In the genomic region with DNA sequence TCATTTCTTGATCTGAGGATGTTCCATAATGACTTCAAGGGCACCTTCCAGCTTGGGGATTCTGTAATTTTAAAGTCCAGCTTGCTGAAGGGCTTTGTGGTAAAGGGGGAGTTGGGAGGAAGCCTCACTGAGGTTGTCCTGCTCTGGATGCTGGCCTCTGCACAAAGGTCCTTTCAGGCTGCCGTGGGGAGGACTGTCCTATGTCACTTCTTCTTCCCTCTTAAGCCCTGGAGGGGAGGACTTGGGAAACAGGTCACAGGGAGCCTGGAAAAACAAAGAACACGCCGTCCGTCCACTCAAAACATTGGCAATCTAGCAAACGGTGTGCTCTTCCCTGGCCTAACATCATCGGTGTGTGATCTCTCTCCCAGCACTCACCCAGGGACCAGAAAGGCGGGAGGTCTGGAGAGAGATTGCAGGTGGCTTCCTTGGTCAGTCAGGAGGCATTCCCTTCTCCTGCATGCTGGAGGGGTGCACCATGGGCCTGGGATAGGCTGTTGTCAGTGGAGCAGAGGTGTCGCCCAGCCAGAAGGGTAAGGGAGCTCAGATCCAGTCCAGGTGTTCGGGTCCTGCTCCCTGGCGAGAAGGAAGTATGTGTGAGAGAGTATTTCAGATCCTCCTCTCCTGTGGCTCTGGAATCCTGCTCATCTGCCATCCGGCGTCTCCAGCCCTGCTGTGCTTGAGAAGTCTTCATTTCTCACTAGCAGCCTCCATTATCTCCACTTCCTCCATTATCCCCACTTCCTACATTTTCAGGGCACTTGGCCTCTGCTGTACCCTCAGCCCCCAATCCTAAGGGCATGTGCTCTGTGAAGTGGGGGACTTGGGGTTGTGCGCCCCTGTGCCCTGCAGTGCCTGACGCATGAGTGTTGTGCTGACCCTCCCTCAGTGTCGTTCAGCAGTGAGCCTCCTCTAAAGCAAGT, we compare ENCODE assay signal across 1 cellular context.
TF ChIP-seq lines count a peak whose summit lies in the region.

No MANE protein-coding gene starts in this region.

TF ChIP-seq in IMR-90, 13 proteins besides CTCF, POLR2A, EP300 and RAD21 (continued from another document):
- TF ChIP-seq, protein P1, sequence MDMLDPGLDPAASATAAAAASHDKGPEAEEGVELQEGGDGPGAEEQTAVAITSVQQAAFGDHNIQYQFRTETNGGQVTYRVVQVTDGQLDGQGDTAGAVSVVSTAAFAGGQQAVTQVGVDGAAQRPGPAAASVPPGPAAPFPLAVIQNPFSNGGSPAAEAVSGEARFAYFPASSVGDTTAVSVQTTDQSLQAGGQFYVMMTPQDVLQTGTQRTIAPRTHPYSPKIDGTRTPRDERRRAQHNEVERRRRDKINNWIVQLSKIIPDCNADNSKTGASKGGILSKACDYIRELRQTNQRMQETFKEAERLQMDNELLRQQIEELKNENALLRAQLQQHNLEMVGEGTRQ (IDR thresholded peaks at IDR 0.05; ENCODE audit: low read depth, low read length): no peak
- no peak for TF ChIP-seq MAZ (IDR thresholded peaks at IDR 0.05; ENCODE audit: borderline replicate concordance, low read depth, low read length)
- no peak for TF ChIP-seq NFE2L2 (IDR thresholded peaks at IDR 0.05; ENCODE audit: low read depth, low read length)
- no peak for TF ChIP-seq MAFK (IDR thresholded peaks at IDR 0.05; ENCODE audit: low read depth, low read length)
- TF ChIP-seq CHD1 (IDR thresholded peaks at IDR 0.05; ENCODE audit: low read depth, low read length): no peak
- TF ChIP-seq, protein P2, sequence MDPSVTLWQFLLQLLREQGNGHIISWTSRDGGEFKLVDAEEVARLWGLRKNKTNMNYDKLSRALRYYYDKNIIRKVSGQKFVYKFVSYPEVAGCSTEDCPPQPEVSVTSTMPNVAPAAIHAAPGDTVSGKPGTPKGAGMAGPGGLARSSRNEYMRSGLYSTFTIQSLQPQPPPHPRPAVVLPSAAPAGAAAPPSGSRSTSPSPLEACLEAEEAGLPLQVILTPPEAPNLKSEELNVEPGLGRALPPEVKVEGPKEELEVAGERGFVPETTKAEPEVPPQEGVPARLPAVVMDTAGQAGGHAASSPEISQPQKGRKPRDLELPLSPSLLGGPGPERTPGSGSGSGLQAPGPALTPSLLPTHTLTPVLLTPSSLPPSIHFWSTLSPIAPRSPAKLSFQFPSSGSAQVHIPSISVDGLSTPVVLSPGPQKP (IDR thresholded peaks at IDR 0.05; ENCODE audit: borderline replicate concordance, low read depth, low read length): no peak
- no peak for TF ChIP-seq BHLHE40 (IDR thresholded peaks at IDR 0.05; ENCODE audit: low read depth, low read length)
- no peak for TF ChIP-seq FOS (IDR thresholded peaks at IDR 0.05; ENCODE audit: low read depth, low read length)
- TF ChIP-seq MXI1 (IDR thresholded peaks at IDR 0.05; ENCODE audit: borderline replicate concordance, low read depth, low read length): no peak
- no peak for TF ChIP-seq RFX5 (IDR thresholded peaks at IDR 0.05; ENCODE audit: low read depth, low read length)
- no peak for TF ChIP-seq SMC3 (IDR thresholded peaks at IDR 0.05; ENCODE audit: low read depth, low read length)
- no peak for TF ChIP-seq CEBPB (IDR thresholded peaks at IDR 0.05; ENCODE audit: low read depth, low read length)
